ENCODE assay signal across 11 cellular contexts in genomic region chr4:182978152-182978827, GRCh38.
DNase-seq lines count a peak whose midpoint lies in the region; ATAC-seq, FAIRE-seq and TF ChIP-seq lines count a peak whose summit lies in the region.
"Had no signal": no experiment of that assay in that cellular context is flagged by ENCODE, and none has a peak within 500 bp of the region (broad histone marks: within the 10 kb centered on the region; RNA-seq: fewer than 3 reads in every experiment).

No MANE protein-coding gene starts in this region.

- no peaks in the 10 kb centered on the region for H3K36me3 Mint-ChIP-seq in activated naive CD8-positive, alpha-beta T cell treated with anti-CD3 and anti-CD28 coated beads, Interleukin-2, amount 50 U/mL, for 24 hours (ENCODE audit: low read depth)
- H3K36me3 Mint-ChIP-seq in activated naive CD8-positive, alpha-beta T cell treated with anti-CD3 and anti-CD28 coated beads for 36 hours, result no peaks in the 10 kb centered on the region
- H3K36me3 Mint-ChIP-seq in stimulated activated memory B cell treated with anti-CD40 and anti-IgM and Interleukin-4, amounts not matched to agents 10 μg/mL and 1 μg/mL and 100 μg/mL, for 72 hours, result no peaks in the 10 kb centered on the region
- H3K36me3 Mint-ChIP-seq: brain had no signal

- no peaks in the 10 kb centered on the region for H3K36me3 ChIP-seq in NT2/D1 (ENCODE audit: insufficient read depth, insufficient read length, low read length)
- no peaks in the 10 kb centered on the region for H3K36me3 ChIP-seq in ascending aorta

- peaks cover 41% of the 10 kb centered on the region for H3K27me3 Mint-ChIP-seq in activated naive CD8-positive, alpha-beta T cell treated with anti-CD3 and anti-CD28 coated beads, Interleukin-2, amount 50 U/mL, for 24 hours
- peaks cover 49% of the 10 kb centered on the region for H3K27me3 Mint-ChIP-seq in activated naive CD8-positive, alpha-beta T cell treated with anti-CD3 and anti-CD28 coated beads for 36 hours
- peaks cover 62% of the 10 kb centered on the region for H3K27me3 Mint-ChIP-seq in stimulated activated memory B cell treated with anti-CD40 and anti-IgM and Interleukin-4, amounts not matched to agents 10 μg/mL and 1 μg/mL and 100 μg/mL, for 72 hours

- no peak overlapping the region for H3K27ac Mint-ChIP-seq in activated naive CD8-positive, alpha-beta T cell treated with anti-CD3 and anti-CD28 coated beads, Interleukin-2, amount 50 U/mL, for 24 hours
- H3K27ac Mint-ChIP-seq in activated naive CD8-positive, alpha-beta T cell treated with anti-CD3 and anti-CD28 coated beads for 36 hours, result no peak overlapping the region
- H3K27ac Mint-ChIP-seq in stimulated activated memory B cell treated with anti-CD40 and anti-IgM and Interleukin-4, amounts not matched to agents 10 μg/mL and 1 μg/mL and 100 μg/mL, for 72 hours, result no peak overlapping the region
- H3K27ac Mint-ChIP-seq: brain had no signal

- H3K4me3 Mint-ChIP-seq in activated naive CD8-positive, alpha-beta T cell treated with anti-CD3 and anti-CD28 coated beads, Interleukin-2, amount 50 U/mL, for 24 hours, result no peak overlapping the region
- no peak overlapping the region for H3K4me3 Mint-ChIP-seq in activated naive CD8-positive, alpha-beta T cell treated with anti-CD3 and anti-CD28 coated beads for 36 hours
- no peak overlapping the region for H3K4me3 Mint-ChIP-seq in stimulated activated memory B cell treated with anti-CD40 and anti-IgM and Interleukin-4, amounts not matched to agents 10 μg/mL and 1 μg/mL and 100 μg/mL, for 72 hours
- H3K4me3 Mint-ChIP-seq: brain had no signal

- no peaks in the 10 kb centered on the region for H3K4me1 ChIP-seq in NT2/D1 (ENCODE audit: insufficient read depth, insufficient read length)
- H3K4me1 ChIP-seq in ascending aorta, result no peaks in the 10 kb centered on the region

- intact Hi-C loops in ascending aorta (cut with DNase I), result no loop called here

- no peak for ATAC-seq in activated naive CD8-positive, alpha-beta T cell treated with anti-CD3 and anti-CD28 coated beads, Interleukin-2, amount 50 U/mL, for 24 hours
- peak; percentile 84 for ATAC-seq in HG02852 (IDR thresholded peaks at IDR 0.05; ENCODE audit: unreplicated experiment)
- peak; percentile 51 for ATAC-seq in stimulated activated memory B cell treated with anti-CD40 and anti-IgM and Interleukin-4, amounts not matched to agents 10 μg/mL and 1 μg/mL and 100 μg/mL, for 72 hours
- ATAC-seq: left colon had no signal

- H3K27ac ChIP-seq in ascending aorta, result no peak overlapping the region

- H3K9ac ChIP-seq in NT2/D1 (ENCODE audit: insufficient read length, low read depth), result no peak overlapping the region

- FAIRE-seq in HTR-8/SVneo (lab: Jason Lieb, UNC), result no peak

- H3K4me3 ChIP-seq in NT2/D1 (ENCODE audit: insufficient read length, low read depth) (no peak overlapping the region), ascending aorta (no peak overlapping the region)

- no peaks in the 10 kb centered on the region for H3K9me3 ChIP-seq in NT2/D1 (ENCODE audit: insufficient read depth, low read length)
- no peaks in the 10 kb centered on the region for H3K9me3 ChIP-seq in ascending aorta

- no peaks in the 10 kb centered on the region for H3K9me3 Mint-ChIP-seq in activated naive CD8-positive, alpha-beta T cell treated with anti-CD3 and anti-CD28 coated beads, Interleukin-2, amount 50 U/mL, for 24 hours
- H3K9me3 Mint-ChIP-seq in activated naive CD8-positive, alpha-beta T cell treated with anti-CD3 and anti-CD28 coated beads for 36 hours, result no peaks in the 10 kb centered on the region
- peaks cover 3% of the 10 kb centered on the region for H3K9me3 Mint-ChIP-seq in stimulated activated memory B cell treated with anti-CD40 and anti-IgM and Interleukin-4, amounts not matched to agents 10 μg/mL and 1 μg/mL and 100 μg/mL, for 72 hours

- peak; percentile 10 for DNase-seq in activated naive CD8-positive, alpha-beta T cell treated with anti-CD3 and anti-CD28 coated beads, Interleukin-2, amount 50 U/mL, for 24 hours
- no peak for DNase-seq in activated naive CD8-positive, alpha-beta T cell treated with anti-CD3 and anti-CD28 coated beads for 36 hours
- DNase-seq in NT2/D1 (ENCODE audit: low read depth, low spot score), result peak; percentile 2
- DNase-seq in ascending aorta (ENCODE audit: low spot score in 2 of 2), result no peak
- DNase-seq in DMS153 (lab: John Stamatoyannopoulos, UW), result no peak
- DNase-seq in HTR-8/SVneo (ENCODE audit: insufficient read length, low spot score), result no peak
- DNase-seq: stimulated activated CD4-positive, alpha-beta T cell treated with anti-CD3 and anti-CD28 coated beads, Interleukin-4, amount 100 ng/mL, for 4 hours had no signal

- TF ChIP-seq CTCF in ascending aorta (IDR thresholded peaks at IDR 0.05), result no peak

- H3K4me1 Mint-ChIP-seq in activated naive CD8-positive, alpha-beta T cell treated with anti-CD3 and anti-CD28 coated beads, Interleukin-2, amount 50 U/mL, for 24 hours, result peaks cover 24% of the 10 kb centered on the region
- peaks cover 7% of the 10 kb centered on the region for H3K4me1 Mint-ChIP-seq in activated naive CD8-positive, alpha-beta T cell treated with anti-CD3 and anti-CD28 coated beads for 36 hours
- H3K4me1 Mint-ChIP-seq in stimulated activated memory B cell treated with anti-CD40 and anti-IgM and Interleukin-4, amounts not matched to agents 10 μg/mL and 1 μg/mL and 100 μg/mL, for 72 hours, result peaks cover 6% of the 10 kb centered on the region
- H3K4me1 Mint-ChIP-seq: brain had no signal

- H3K27me3 ChIP-seq in NT2/D1 (ENCODE audit: insufficient read depth, insufficient read length) (no peaks in the 10 kb centered on the region), ascending aorta (no peaks in the 10 kb centered on the region)

Comparison
In these comparisons a context has a peak if more than half of its experiments do, and no peak if none do; other contexts are left out.
1. DNase-seq: peak in activated naive CD8-positive, alpha-beta T cell treated with anti-CD3 and anti-CD28 coated beads, Interleukin-2, amount 50 U/mL, for 24 hours (single experiment) and NT2/D1 (single experiment); none in activated naive CD8-positive, alpha-beta T cell treated with anti-CD3 and anti-CD28 coated beads for 36 hours (single experiment), ascending aorta (0 of 2), DMS153 (single experiment) and HTR-8/SVneo (single experiment).